ENCODE assay signal across 18 cellular contexts in genomic region chr17:81159611-81160265, GRCh38. TPM values are rescaled to one million over a fixed set of nuclear protein-coding genes. Genes with fewer than 3 reads are reported as not detected.
DNase-seq lines count a peak whose midpoint lies in the region; ATAC-seq, FAIRE-seq and TF ChIP-seq lines count a peak whose summit lies in the region.
"Had no signal": no experiment of that assay in that cellular context is flagged by ENCODE, and none has a peak within 500 bp of the region (broad histone marks: within the 10 kb centered on the region; RNA-seq: fewer than 3 reads in every experiment).

No MANE protein-coding gene starts in this region.

- WGBS in spleen, 5 donors = 23 to 53% (median 43%) methylated on average over 3 to 25 of the region's 25 CpGs

- no peak for ATAC-seq in omental fat pad (ENCODE audit: low FRiP score)
- ATAC-seq: HCT116, left colon had no signal

- H4K20me1 ChIP-seq in BLaER1 treated with 17β-estradiol and CSF1 and Interleukin-3, amounts not matched to agents 10 nM and 100 nM = peaks cover 0 to 40% (median 7%) of the 10 kb centered on the region in 11 experiments; a peak in 13 of 22 replicates

- H3K9me3 ChIP-seq in BLaER1 treated with 17β-estradiol and CSF1 and Interleukin-3, amounts not matched to agents 10 nM and 100 nM (replicated peaks in 1 of 11) = no peaks in the 10 kb centered on the region
- no peaks in the 10 kb centered on the region for H3K9me3 ChIP-seq in ascending aorta
- H3K9me3 ChIP-seq in spleen = no peaks in the 10 kb centered on the region

- intact Hi-C loops in ascending aorta (cut with DNase I) (no loop called here), spleen (cut with DNase I; ENCODE audit: low total_unique reads) (no loop called here)

- no peak for TF ChIP-seq CTCF in ascending aorta (IDR thresholded peaks at IDR 0.05)
- no peak for TF ChIP-seq CTCF in spleen (IDR thresholded peaks at IDR 0.05 in 8 of 11, conservative IDR thresholded peaks at IDR 0.05 in 3 of 11)
- no peak for TF ChIP-seq CTCF in omental fat pad (IDR thresholded peaks at IDR 0.05)

- no peak for TF ChIP-seq POLR2A in spleen (IDR thresholded peaks at IDR 0.05)

- peak overlapping the region in 5 of 10 experiments; percentile 24 to 64 (median 55); a peak in 8 of 20 replicates for H3K4me3 ChIP-seq in BLaER1 treated with 17β-estradiol and CSF1 and Interleukin-3, amounts not matched to agents 10 nM and 100 nM
- H3K4me3 ChIP-seq in ascending aorta = peak overlapping the region; percentile 39 to 52
- H3K4me3 ChIP-seq in spleen = peak overlapping the region; percentile 27 to 71 (median 44)

- H3K27ac ChIP-seq in BLaER1 treated with 17β-estradiol and CSF1 and Interleukin-3, amounts not matched to agents 10 nM and 100 nM = peak overlapping the region in 4 of 11 experiments; percentile 50 to 65 (median 60); a peak in 8 of 22 replicates
- H3K27ac ChIP-seq in ascending aorta = no peak overlapping the region
- peak overlapping the region; percentile 42 for H3K27ac ChIP-seq in layer of hippocampus (ENCODE audit: low read depth, low read length)
- peak overlapping the region; percentile 37 to 94 (median 74) for H3K27ac ChIP-seq in spleen

- peaks cover 20 to 52% (median 36%) of the 10 kb centered on the region in 11 experiments for H3K27me3 ChIP-seq in BLaER1 treated with 17β-estradiol and CSF1 and Interleukin-3, amounts not matched to agents 10 nM and 100 nM
- no peaks in the 10 kb centered on the region for H3K27me3 ChIP-seq in ascending aorta
- H3K27me3 ChIP-seq in layer of hippocampus (ENCODE audit: control insufficient read depth, insufficient read depth, low read length) = no peaks in the 10 kb centered on the region
- H3K27me3 ChIP-seq in spleen (replicated peaks in 1 of 7) = peaks cover 0 to 54% (median 7%) of the 10 kb centered on the region in 7 donors

- H3K4me1 ChIP-seq in BLaER1 treated with 17β-estradiol and CSF1 and Interleukin-3, amounts not matched to agents 10 nM and 100 nM = peaks cover 37 to 60% (median 48%) of the 10 kb centered on the region in 10 experiments
- H3K4me1 ChIP-seq in ascending aorta (no peaks in the 10 kb centered on the region), spleen (peaks cover 6 to 54% (median 33%) of the 10 kb centered on the region in 6 donors)

- H3K36me3 ChIP-seq in BLaER1 treated with 17β-estradiol and CSF1 and Interleukin-3, amounts not matched to agents 10 nM and 100 nM = no peaks in the 10 kb centered on the region
- H3K36me3 ChIP-seq in ascending aorta (no peaks in the 10 kb centered on the region), spleen (peaks cover 0 to 3% (median 0%) of the 10 kb centered on the region in 6 donors)

- H3K4me2 ChIP-seq in BLaER1 treated with 17β-estradiol and CSF1 and Interleukin-3, amounts not matched to agents 10 nM and 100 nM = peak overlapping the region; percentile 74 to 96 (median 91)

- no peak for FAIRE-seq in frontal cortex (lab: Jason Lieb, UNC)
- FAIRE-seq: small intestine had no signal

- DNase-seq in ascending aorta (ENCODE audit: low spot score in 2 of 2) (no peak), spleen (peak; percentile 86), activated T-cell treated with anti-CD3 and anti-CD28 coated beads for 4 hours (no peak), NCI-H524 treated with DMSO at 0.1 percent for 48 hours (lab: John Stamatoyannopoulos, UW) (no peak), omental fat pad (ENCODE audit: low spot score) (no peak), frontal cortex (ENCODE audit: low spot score in 2 of 2) (no peak)
- DNase-seq: activated CD8-positive, alpha-beta memory T cell treated with anti-CD3 and anti-CD28 coated beads, Interleukin-2, amount 50 U/mL, for 4 hours; activated effector memory CD4-positive, alpha-beta T cell treated with anti-CD3 and anti-CD28 coated beads, Interleukin-2, amount 50 U/mL, for 16 hours; endodermal cell; NCI-H748 treated with DMSO at 0.1 percent for 48 hours; small intestine; stimulated activated CD4-positive, alpha-beta T cell treated with anti-CD3 and anti-CD28 coated beads, Interleukin-4, amount 100 ng/mL, for 24 hours had no signal

- peak overlapping the region in 5 of 11 experiments; percentile 49 to 81 (median 65); a peak in 9 of 22 replicates for H3K9ac ChIP-seq in BLaER1 treated with 17β-estradiol and CSF1 and Interleukin-3, amounts not matched to agents 10 nM and 100 nM

RNA-seq across cellular contexts. Expression of gene PVALEF, which starts 5.6 kb away (rescaled TPM):
- total RNA-seq in ascending aorta (not detected), spleen (not detected), omental fat pad (not detected), frontal cortex (not detected)
- not detected for polyA plus RNA-seq in spleen
- total RNA-seq: activated CD4-positive, alpha-beta T cell treated with anti-CD3 and anti-CD28 coated beads, Interleukin-2, amount 10 ng/mL, durations not matched to agents 24 days and 14 days; endodermal cell; left colon; OCI-LY7 had no signal
- polyA plus RNA-seq: small intestine had no signal

RNA-seq across cellular contexts. Expression of gene AATK, which starts 6.3 kb away (rescaled TPM):
- 20.6 TPM for total RNA-seq in ascending aorta
- 10 to 100 TPM; 10.9 to 69.5 (median 23.2) TPM for total RNA-seq in spleen
- polyA plus RNA-seq in spleen = 10 to 100 TPM in 1 of 3 donors, 1 to 10 TPM in 2; 2.5 to 17.4 (median 7.1) TPM
- total RNA-seq in omental fat pad = 1 to 10 TPM; 1.3 to 6.0 (median 3.1) TPM
- total RNA-seq in frontal cortex = 8.2 TPM

Comparison
In these comparisons a context has a peak if more than half of its experiments do, and no peak if none do; other contexts are left out.
1. H3K27ac ChIP-seq: peak in layer of hippocampus (single experiment) and spleen (8 of 8); none in ascending aorta (0 of 2).